7 cellular contexts compared by ENCODE assay signal in genomic region chr2:70767094-70767698, GRCh38. TPM values are rescaled to one million over a fixed set of nuclear protein-coding genes. Genes with fewer than 3 reads are reported as not detected.
A peak's percentile ranks its signal among the peaks of the same experiment; 100 is the strongest.
DNase-seq lines count a peak whose midpoint lies in the region; ATAC-seq, FAIRE-seq and TF ChIP-seq lines count a peak whose summit lies in the region.

No MANE protein-coding gene starts in this region.

- intact Hi-C loops in body of pancreas (cut with DNase I) = no loop called here
- intact Hi-C loops in uterus (cut with DNase I; ENCODE audit: low total_unique reads) = no loop called here

- no peaks in the 10 kb centered on the region for H3K9me3 ChIP-seq in body of pancreas
- H3K9me3 ChIP-seq in mesodermal cell (ENCODE audit: control insufficient read depth, low read length) = no peaks in the 10 kb centered on the region
- no peaks in the 10 kb centered on the region for H3K9me3 ChIP-seq in uterus

- ATAC-seq in body of pancreas = peak; percentile 42
- no peak for ATAC-seq in GM21526 (IDR thresholded peaks at IDR 0.05; ENCODE audit: low FRiP score, unreplicated experiment)
- no peak for ATAC-seq in HG03457 (IDR thresholded peaks at IDR 0.05; ENCODE audit: unreplicated experiment)

- FAIRE-seq in H54 (lab: Jason Lieb, UNC) = no peak

- peak; percentile 55 for DNase-seq in H54 (ENCODE audit: insufficient read length, low spot score)
- peak; percentile 27 for DNase-seq in NCI-H510A (lab: John Stamatoyannopoulos, UW)
- peak in 2 of 4 donors; percentile 11 to 29 for DNase-seq in body of pancreas
- no peak for DNase-seq in uterus

- H3K27me3 ChIP-seq in body of pancreas (peaks cover 0 to 5% of the 10 kb centered on the region in 2 donors), uterus (peaks cover 0 to 14% of the 10 kb centered on the region in 2 donors)

- no peak overlapping the region for H3K27ac ChIP-seq in body of pancreas
- H3K27ac ChIP-seq in mesodermal cell (ENCODE audit: low read depth, low read length, severe bottlenecking) = no peak overlapping the region
- no peak overlapping the region for H3K27ac ChIP-seq in uterus

- H3K36me3 ChIP-seq in body of pancreas (replicated peaks in 1 of 2; ENCODE audit: insufficient read depth in 1 of 2, low read depth in 2 of 2) (no peaks in the 10 kb centered on the region), mesodermal cell (ENCODE audit: control insufficient read depth, insufficient read depth, low read length) (no peaks in the 10 kb centered on the region), uterus (no peaks in the 10 kb centered on the region)

- TF ChIP-seq POLR2A in H54 (IDR thresholded peaks at IDR 0.05; ENCODE audit: low read depth, low read length) (0 out of 2 replicates have a peak, but pooled peaks have one; percentile 13), body of pancreas (IDR thresholded peaks at IDR 0.05) (no peak), uterus (IDR thresholded peaks at IDR 0.05) (no peak)

- TF ChIP-seq CTCF in body of pancreas (IDR thresholded peaks at IDR 0.05) = no peak
- TF ChIP-seq CTCF in uterus (IDR thresholded peaks at IDR 0.05) = no peak

- H3K4me1 ChIP-seq in body of pancreas = peaks cover 17% of the 10 kb centered on the region
- H3K4me1 ChIP-seq in mesodermal cell (ENCODE audit: control insufficient read depth, insufficient read depth, low read length, poor library complexity, severe bottlenecking) = no peaks in the 10 kb centered on the region
- peaks cover 0 to 13% of the 10 kb centered on the region in 2 donors for H3K4me1 ChIP-seq in uterus

- H3K4me3 ChIP-seq in body of pancreas (peak overlapping the region; percentile 28 to 60), mesodermal cell (ENCODE audit: extremely low read depth, insufficient read depth, low read length, poor library complexity, severe bottlenecking) (peak overlapping the region; percentile 63), uterus (peak overlapping the region; percentile 21 to 29)

- WGBS in body of pancreas, 2 donors = 0 to 4% methylated on average over 21 to 39 of the region's 51 CpGs
- WGBS in mesodermal cell (ENCODE audit: insufficient coverage in 2 of 2), 2 experiments = 0% methylated on average over 8 to 24 of the region's 51 CpGs

RNA-seq across cellular contexts. Expression of gene ADD2, which starts 0.8 kb away (rescaled TPM):
- total RNA-seq in body of pancreas = 1 to 10 TPM; 2.3 to 7.6 TPM
- polyA plus RNA-seq in mesodermal cell (2013, experiment 1 of 2) = 12.9 TPM
- polyA plus RNA-seq in mesodermal cell (2013, experiment 2 of 2) = 12.0 TPM
- 1 to 10 TPM in 2 of 4 donors, under 1 TPM in 2; 0.51 to 5.2 (median 2.6) TPM for total RNA-seq in uterus

RNA-seq across cellular contexts. Expression of gene FIGLA, which starts 23.2 kb away (rescaled TPM):
- not detected for total RNA-seq in body of pancreas
- not detected for polyA plus RNA-seq in mesodermal cell (2013, experiment 1 of 2)
- not detected for polyA plus RNA-seq in mesodermal cell (2013, experiment 2 of 2)
- not detected for total RNA-seq in uterus

RNA-seq across cellular contexts. Expression of gene CLEC4F, which starts 53.2 kb away (rescaled TPM):
- 1 to 10 TPM in 1 of 2 donors, not detected in 1; 3.3 TPM for total RNA-seq in body of pancreas
- polyA plus RNA-seq in mesodermal cell (2013, experiment 1 of 2) = not detected
- not detected for polyA plus RNA-seq in mesodermal cell (2013, experiment 2 of 2)
- total RNA-seq in uterus = 1 to 10 TPM in 3 of 4 donors, not detected in 1; 2.4 to 5.0 (median 2.6) TPM

Comparison
In these comparisons a context has a peak if more than half of its experiments do, and no peak if none do; other contexts are left out.
1. DNase-seq: peak in H54 (single experiment) and NCI-H510A (single experiment); none in uterus (0 of 2).
2. Peak in every context shown above with its lines, with median percentiles within 50 percentile points of each other: H3K4me3 ChIP-seq.